Comparison of ENCODE assay signal across 1 cellular context in genomic region chr7:5423272-5423843, GRCh38.
TF ChIP-seq lines count a peak whose summit lies in the region.

Gene TNRC18 (minus strand): TSS chr7:5423834. CDS start chr7:5421246, 2,588 bp downstream.

TF ChIP-seq in HepG2, 621 proteins besides CTCF, POLR2A, EP300 and RAD21 (continued from another document):
- TF ChIP-seq ZBTB33 (CRISPR knock-in tag; IDR thresholded peaks at IDR 0.05) (no peak), ZNF746 (CRISPR knock-in tag; IDR thresholded peaks at IDR 0.05) (0 out of 2 replicates have a peak, but pooled peaks have one; percentile 3), NONO (IDR thresholded peaks at IDR 0.05) (no peak), NONO (CRISPR knock-in tag; conservative IDR thresholded peaks at IDR 0.05) (0 out of 2 replicates have a peak, but pooled peaks have one; percentile 8), ZBTB10 (CRISPR knock-in tag; IDR thresholded peaks at IDR 0.05; ENCODE audit: borderline replicate concordance) (0 out of 2 replicates have a peak, but pooled peaks have one; percentile 22), ZNF570 (CRISPR knock-in tag; IDR thresholded peaks at IDR 0.05; ENCODE audit: borderline replicate concordance) (no peak), ISL2 (CRISPR knock-in tag; IDR thresholded peaks at IDR 0.05) (no peak)
- TF ChIP-seq, protein P1, sequence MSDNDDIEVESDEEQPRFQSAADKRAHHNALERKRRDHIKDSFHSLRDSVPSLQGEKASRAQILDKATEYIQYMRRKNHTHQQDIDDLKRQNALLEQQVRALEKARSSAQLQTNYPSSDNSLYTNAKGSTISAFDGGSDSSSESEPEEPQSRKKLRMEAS (IDR thresholded peaks at IDR 0.05) = no peak
